9 cellular contexts compared by ENCODE assay signal in genomic region chr1:228112167-228112566, GRCh38.
"Had no signal": no experiment of that assay in that cellular context is flagged by ENCODE, and none has a peak within 500 bp of the region (broad histone marks: within the 10 kb centered on the region; RNA-seq: fewer than 3 reads in every experiment).

No MANE protein-coding gene starts in this region.

- H3K4me3 ChIP-seq: GM23248, HAP-1, K562 had no signal

- H3K9me3 ChIP-seq: HAP-1 had no signal

- FAIRE-seq: HTR-8/SVneo, K562 had no signal

- H3K27ac ChIP-seq: GM23248 had no signal

- H2AFZ ChIP-seq: GM23248 had no signal

- ATAC-seq: HCT116, K562 had no signal

- DNase-seq: GM23248, GOT3, H7, HFFc6, IMR-90 had no signal

- H3K9ac ChIP-seq: GM23248 had no signal
